ENCODE assay signal across 12 cellular contexts in genomic region chr14:105529506-105530445, GRCh38. TPM values are rescaled to one million over a fixed set of nuclear protein-coding genes. Genes with fewer than 3 reads are reported as not detected.
A peak's percentile ranks its signal among the peaks of the same experiment; 100 is the strongest.
DNase-seq lines count a peak whose midpoint lies in the region; FAIRE-seq and TF ChIP-seq lines count a peak whose summit lies in the region.
"Had no signal": no experiment of that assay in that cellular context is flagged by ENCODE, and none has a peak within 500 bp of the region (broad histone marks: within the 10 kb centered on the region; RNA-seq: fewer than 3 reads in every experiment).

No MANE protein-coding gene starts in this region.

- dilution Hi-C loops in endothelial cell of umbilical vein (cut with MboI; ENCODE audit: extremely low pct_ligation_motif_present, low sequenced_read_pairs) = no loop called here

- intact Hi-C loops in activated CD4-positive, alpha-beta memory T cell treated with anti-CD3 and anti-CD28 coated beads for 36 hours (cut with micrococcal nuclease) = loop anchor here (1.0 to 10.0 kb wide), 3 partner anchors 38 to 159 kb away; partner anchors contain the start of genes CRIP2 and TEDC1
- intact Hi-C loops in endothelial cell of umbilical vein (cut with micrococcal nuclease) = no loop called here

- H3K4me2 ChIP-seq in endothelial cell of umbilical vein (ENCODE audit: insufficient read depth, low read length) = no peak overlapping the region

- peak overlapping the region; percentile 86 for H3K27ac Mint-ChIP-seq in activated CD4-positive, alpha-beta memory T cell treated with anti-CD3 and anti-CD28 coated beads for 36 hours

- H3K27me3 ChIP-seq in endothelial cell of umbilical vein (ENCODE audit: control insufficient read depth in 2 of 2, insufficient read depth in 2 of 2, low read length in 2 of 2) = peaks cover 6 to 7% of the 10 kb centered on the region in 2 experiments

- H4K20me1 ChIP-seq in endothelial cell of umbilical vein (replicated peaks; ENCODE audit: control insufficient read depth, extremely low read depth, insufficient read depth, low read length) = no peaks in the 10 kb centered on the region

- peaks cover 20% of the 10 kb centered on the region for H3K4me1 Mint-ChIP-seq in activated CD4-positive, alpha-beta memory T cell treated with anti-CD3 and anti-CD28 coated beads for 36 hours (ENCODE audit: low read depth)

- H3K4me1 ChIP-seq in endothelial cell of umbilical vein (ENCODE audit: control insufficient read depth, extremely low read depth, insufficient read depth, low read length) = peaks cover 17% of the 10 kb centered on the region

- H3K9ac ChIP-seq in endothelial cell of umbilical vein (replicated peaks; ENCODE audit: extremely low read depth, insufficient read depth, low read length) = no peak overlapping the region

- FAIRE-seq in endothelial cell of umbilical vein (lab: Jason Lieb, UNC) = no peak
- FAIRE-seq: RCC 7860 had no signal

- H3K9me3 Mint-ChIP-seq in activated CD4-positive, alpha-beta memory T cell treated with anti-CD3 and anti-CD28 coated beads for 36 hours = no peaks in the 10 kb centered on the region

- H3K9me1 ChIP-seq in endothelial cell of umbilical vein (replicated peaks; ENCODE audit: control insufficient read depth, extremely low read depth, insufficient read depth, low read length) = no peaks in the 10 kb centered on the region

- TF ChIP-seq CTCF in GM12864 (IDR thresholded peaks at IDR 0.05; ENCODE audit: low read depth, low read length, missing control alignments) (no peak), endothelial cell of umbilical vein (IDR thresholded peaks at IDR 0.05; ENCODE audit: extremely low read depth in 1 of 2, insufficient read depth in 1 of 2, low read depth in 1 of 2, low read length in 2 of 2) (no peak)

- peaks cover 2% of the 10 kb centered on the region for H3K27me3 Mint-ChIP-seq in activated CD4-positive, alpha-beta memory T cell treated with anti-CD3 and anti-CD28 coated beads for 36 hours

- H3K9me3 ChIP-seq in endothelial cell of umbilical vein (replicated peaks; ENCODE audit: control insufficient read depth, insufficient read depth, low read length) = no peaks in the 10 kb centered on the region
- H3K9me3 ChIP-seq: thoracic aorta had no signal

- peak overlapping the region; percentile 79 for H3K4me3 Mint-ChIP-seq in activated CD4-positive, alpha-beta memory T cell treated with anti-CD3 and anti-CD28 coated beads for 36 hours

- BruUV-seq in endothelial cell of umbilical vein (replicated peaks; lab: Mats Ljungman, UMichigan) = no TSS peak

- TF ChIP-seq POLR2A in endothelial cell of umbilical vein (IDR thresholded peaks at IDR 0.05; ENCODE audit: low read depth, low read length) = no peak

- H2AFZ ChIP-seq in endothelial cell of umbilical vein (ENCODE audit: low read depth, low read length) = peak overlapping the region; percentile 80

- H3K36me3 ChIP-seq in endothelial cell of umbilical vein (ENCODE audit: control insufficient read depth in 2 of 2, extremely low read depth in 1 of 2, insufficient read depth in 2 of 2, low read length in 2 of 2) = no peaks in the 10 kb centered on the region
- H3K36me3 ChIP-seq: thoracic aorta had no signal

- H3K36me3 Mint-ChIP-seq in activated CD4-positive, alpha-beta memory T cell treated with anti-CD3 and anti-CD28 coated beads for 36 hours = no peaks in the 10 kb centered on the region

- CTCF ChIA-PET in activated CD4-positive, alpha-beta memory T cell treated with anti-CD3 and anti-CD28 coated beads for 36 hours (lab: Charles Lee) = interaction anchor here (0.8 to 2.1 kb wide), 6 partner anchors 8 to 159 kb away, joined by 3 to 26 read pairs (median 15); no protein-coding TSS in a partner anchor
- CTCF ChIA-PET in endothelial cell of umbilical vein (lab: Charles Lee) = interaction anchor here (1.2 to 2.7 kb wide), 5 partner anchors 37 to 442 kb away, joined by 3 to 35 read pairs (median 13); no protein-coding TSS in a partner anchor

- POLR2A ChIA-PET in activated CD4-positive, alpha-beta memory T cell treated with anti-CD3 and anti-CD28 coated beads for 36 hours (lab: Charles Lee) = interaction anchor here (1.0 kb wide), 1 partner anchor 40 kb away, joined by 4 read pairs; no protein-coding TSS in a partner anchor
- POLR2A ChIA-PET in endothelial cell of umbilical vein (lab: Charles Lee) = no interaction called here

- H3K4me3 ChIP-seq in GM12864 (ENCODE audit: low read depth, low read length) (peak overlapping the region; percentile 27), endothelial cell of umbilical vein (replicated peaks in 1 of 3; ENCODE audit: insufficient read depth in 1 of 3, low read depth in 1 of 3, low read length in 3 of 3) (peak overlapping the region in 1 of 3 experiments; percentile 4)

- H3K27ac ChIP-seq in endothelial cell of umbilical vein (ENCODE audit: insufficient read depth, low read depth, low read length) = no peak overlapping the region
- H3K27ac ChIP-seq: thoracic aorta had no signal

- H3K79me2 ChIP-seq in endothelial cell of umbilical vein (ENCODE audit: control insufficient read depth, insufficient read depth, low read length) = no peaks in the 10 kb centered on the region

- no peak for DNase-seq in GM12864 (ENCODE audit: low read depth)
- DNase-seq in activated CD4-positive, alpha-beta memory T cell treated with anti-CD3 and anti-CD28 coated beads for 36 hours = peak; percentile 63
- no peak for DNase-seq in endothelial cell of umbilical vein (ENCODE audit: low read depth, low spot score)
- DNase-seq in stimulated activated CD4-positive, alpha-beta T cell treated with anti-CD3 and anti-CD28 coated beads, Interleukin-2, amount 100 ng/mL, for 24 hours = peak; percentile 58 to 61
- DNase-seq in NCI-H1092 (lab: John Stamatoyannopoulos, UW) = no peak
- no peak for DNase-seq in occipital lobe (lab: John Stamatoyannopoulos, UW)
- DNase-seq in SK-N-DZ (ENCODE audit: low spot score) = no peak
- no peak for DNase-seq in NOMO-1 treated with dmso at 0.1 percent for 144 hours (lab: John Stamatoyannopoulos, UW; ENCODE audit: unreplicated experiment)
- DNase-seq: DMS153 had no signal

RNA-seq across cellular contexts. Expression of gene TMEM121, which starts 3.4 kb away (rescaled TPM):
- total RNA-seq in activated CD4-positive, alpha-beta memory T cell treated with anti-CD3 and anti-CD28 coated beads for 36 hours = 10 to 100 TPM in 1 of 2 experiments, 1 to 10 TPM in 1; 9.7 to 10.2 TPM
- total RNA-seq in endothelial cell of umbilical vein (4.8 and 5.3 TPM in 2 replicates), occipital lobe (23.1 TPM)
- 7.7 and 13.1 TPM in 2 replicates for polyA plus RNA-seq in endothelial cell of umbilical vein
- polyA plus RNA-seq in endothelial cell of umbilical vein (2011; cell fraction: cytosol; rRNA removed) = 1.8 and 4.0 TPM in 2 replicates
- 1.8 and 2.2 TPM in 2 replicates for polyA plus RNA-seq in endothelial cell of umbilical vein (2011; cell fraction: nucleus; rRNA removed)
- polyA plus RNA-seq in endothelial cell of umbilical vein (2012) = 1.5 and 3.9 TPM in 2 replicates
- polyA minus RNA-seq in endothelial cell of umbilical vein = 2.0 and 3.7 TPM in 2 replicates
- 2.4 TPM for polyA minus RNA-seq in endothelial cell of umbilical vein (2011; cell fraction: cytosol; rRNA and poly(A)+ RNA removed)
- polyA minus RNA-seq in endothelial cell of umbilical vein (2011; cell fraction: nucleus; rRNA and poly(A)+ RNA removed) = 0.38 and 2.1 TPM in 2 replicates
- 1.8 and 3.6 TPM in 2 replicates for polyA plus RNA-seq in SK-N-DZ (2014; cell fraction: cytosol; rRNA removed)
- 2.1 and 3.1 TPM in 2 replicates for polyA plus RNA-seq in SK-N-DZ (2014; cell fraction: nucleus; rRNA removed)

RNA-seq across cellular contexts. Expression of gene TEDC1, which starts 38.7 kb away (rescaled TPM):
- 10 to 100 TPM; 40.2 to 44.8 TPM for total RNA-seq in activated CD4-positive, alpha-beta memory T cell treated with anti-CD3 and anti-CD28 coated beads for 36 hours
- total RNA-seq in endothelial cell of umbilical vein (25.3 and 29.9 TPM in 2 replicates), occipital lobe (5.6 TPM)
- 16.5 and 16.8 TPM in 2 replicates for polyA plus RNA-seq in endothelial cell of umbilical vein
- polyA plus RNA-seq in endothelial cell of umbilical vein (2011; cell fraction: cytosol; rRNA removed) = 10.1 and 15.0 TPM in 2 replicates
- polyA plus RNA-seq in endothelial cell of umbilical vein (2011; cell fraction: nucleus; rRNA removed) = 16.3 and 20.8 TPM in 2 replicates
- polyA plus RNA-seq in endothelial cell of umbilical vein (2012) = 6.7 and 9.0 TPM in 2 replicates
- 3.8 and 6.5 TPM in 2 replicates for polyA minus RNA-seq in endothelial cell of umbilical vein
- 26.7 TPM for polyA minus RNA-seq in endothelial cell of umbilical vein (2011; cell fraction: cytosol; rRNA and poly(A)+ RNA removed)
- polyA minus RNA-seq in endothelial cell of umbilical vein (2011; cell fraction: nucleus; rRNA and poly(A)+ RNA removed) = 6.3 and 10.4 TPM in 2 replicates
- 20.8 and 25.6 TPM in 2 replicates for polyA plus RNA-seq in SK-N-DZ (2014; cell fraction: cytosol; rRNA removed)
- polyA plus RNA-seq in SK-N-DZ (2014; cell fraction: nucleus; rRNA removed) = 52.0 and 85.2 TPM in 2 replicates

RNA-seq across cellular contexts. Expression of gene CRIP1, which starts 43.1 kb away (rescaled TPM):
- 100 to 1,000 TPM; 390 to 397 TPM for total RNA-seq in activated CD4-positive, alpha-beta memory T cell treated with anti-CD3 and anti-CD28 coated beads for 36 hours
- total RNA-seq in endothelial cell of umbilical vein (4.8 and 8.1 TPM in 2 replicates), occipital lobe (0.94 TPM)
- polyA plus RNA-seq in endothelial cell of umbilical vein = 3.0 and 3.1 TPM in 2 replicates
- 2.9 and 3.9 TPM in 2 replicates for polyA plus RNA-seq in endothelial cell of umbilical vein (2011; cell fraction: cytosol; rRNA removed)
- 3.3 and 3.7 TPM in 2 replicates for polyA plus RNA-seq in endothelial cell of umbilical vein (2011; cell fraction: nucleus; rRNA removed)
- 2.8 and 4.2 TPM in 2 replicates for polyA plus RNA-seq in endothelial cell of umbilical vein (2012)
- 0.91 TPM in 1 of 2 replicates, not detected in the other for polyA minus RNA-seq in endothelial cell of umbilical vein
- 143 TPM for polyA minus RNA-seq in endothelial cell of umbilical vein (2011; cell fraction: cytosol; rRNA and poly(A)+ RNA removed)
- 3.5 and 5.3 TPM in 2 replicates for polyA minus RNA-seq in endothelial cell of umbilical vein (2011; cell fraction: nucleus; rRNA and poly(A)+ RNA removed)
- polyA plus RNA-seq in SK-N-DZ (2014; cell fraction: cytosol; rRNA removed) = 3.4 and 16.0 TPM in 2 replicates
- 12.6 and 15.0 TPM in 2 replicates for polyA plus RNA-seq in SK-N-DZ (2014; cell fraction: nucleus; rRNA removed)
- total RNA-seq: MCF 10A had no signal

RNA-seq across cellular contexts. Expression of gene CRIP2, which starts 55.2 kb away (rescaled TPM):
- total RNA-seq in activated CD4-positive, alpha-beta memory T cell treated with anti-CD3 and anti-CD28 coated beads for 36 hours = 1 to 10 TPM; 2.7 to 2.8 TPM
- total RNA-seq in endothelial cell of umbilical vein (322 and 361 TPM in 2 replicates), occipital lobe (70.2 TPM)
- polyA plus RNA-seq in endothelial cell of umbilical vein = 954 and 1,384 TPM in 2 replicates
- polyA plus RNA-seq in endothelial cell of umbilical vein (2011; cell fraction: cytosol; rRNA removed) = 542 and 715 TPM in 2 replicates
- 348 and 443 TPM in 2 replicates for polyA plus RNA-seq in endothelial cell of umbilical vein (2011; cell fraction: nucleus; rRNA removed)
- 232 and 368 TPM in 2 replicates for polyA plus RNA-seq in endothelial cell of umbilical vein (2012)
- 127 and 173 TPM in 2 replicates for polyA minus RNA-seq in endothelial cell of umbilical vein
- polyA minus RNA-seq in endothelial cell of umbilical vein (2011; cell fraction: cytosol; rRNA and poly(A)+ RNA removed) = 41.4 TPM
- 40.5 and 94.7 TPM in 2 replicates for polyA minus RNA-seq in endothelial cell of umbilical vein (2011; cell fraction: nucleus; rRNA and poly(A)+ RNA removed)
- 71.3 and 72.7 TPM in 2 replicates for polyA plus RNA-seq in SK-N-DZ (2014; cell fraction: cytosol; rRNA removed)
- 64.4 and 76.4 TPM in 2 replicates for polyA plus RNA-seq in SK-N-DZ (2014; cell fraction: nucleus; rRNA removed)

Comparison
In these comparisons a context has a peak if more than half of its experiments do, and no peak if none do; other contexts are left out.
1. DNase-seq: peak in activated CD4-positive, alpha-beta memory T cell treated with anti-CD3 and anti-CD28 coated beads for 36 hours (single experiment) and stimulated activated CD4-positive, alpha-beta T cell treated with anti-CD3 and anti-CD28 coated beads, Interleukin-2, amount 100 ng/mL, for 24 hours (2 of 2); none in GM12864 (single experiment), endothelial cell of umbilical vein (single experiment), NCI-H1092 (single experiment), occipital lobe (single experiment), SK-N-DZ (single experiment) and NOMO-1 treated with dmso at 0.1 percent for 144 hours (single experiment).
2. RNA of gene CRIP1, which starts 43.1 kb away (total RNA-seq): 390 to 397 TPM in activated CD4-positive, alpha-beta memory T cell treated with anti-CD3 and anti-CD28 coated beads for 36 hours; 4.8 to 8.1 TPM in endothelial cell of umbilical vein and 0.94 TPM in occipital lobe (single experiment); every median in the first group is over 10 times any median in the second.